In genomic region chr1:234661249-234661928, GRCh38 we compare ENCODE assay signal across 19 cellular contexts. TPM values are rescaled to one million over a fixed set of nuclear protein-coding genes. Genes with fewer than 3 reads are reported as not detected.
A peak's percentile ranks its signal among the peaks of the same experiment; 100 is the strongest.
DNase-seq lines count a peak whose midpoint lies in the region; ATAC-seq, FAIRE-seq and TF ChIP-seq lines count a peak whose summit lies in the region.
"Had no signal": no experiment of that assay in that cellular context is flagged by ENCODE, and none has a peak within 500 bp of the region (broad histone marks: within the 10 kb centered on the region; RNA-seq: fewer than 3 reads in every experiment).

No MANE protein-coding gene starts in this region.

- peak overlapping the region; percentile 4 for H3K4me2 ChIP-seq in keratinocyte (ENCODE audit: control insufficient read depth, extremely low read depth, insufficient read depth, low read depth, low read length)

- peak overlapping the region; percentile 64 for H3K27ac ChIP-seq in keratinocyte (ENCODE audit: control insufficient read depth, insufficient read depth, low read length)
- H3K27ac ChIP-seq: heart left ventricle, left lung had no signal

- H2AFZ ChIP-seq in keratinocyte (ENCODE audit: control insufficient read depth, low read length), result peak overlapping the region; percentile 11

- peak overlapping the region; percentile 60 for H3K27ac Mint-ChIP-seq in activated CD4-positive, alpha-beta T cell treated with anti-CD3 and anti-CD28 coated beads, Interleukin-2, amount 10 ng/mL, durations not matched to agents 24 days and 14 days
- peak overlapping the region; percentile 82 for H3K27ac Mint-ChIP-seq in T-helper 17 cell
- H3K27ac Mint-ChIP-seq in stimulated activated memory B cell treated with anti-CD40 and anti-IgM and Interleukin-4, amounts not matched to agents 10 μg/mL and 1 μg/mL and 100 μg/mL, for 72 hours, result peak overlapping the region; percentile 5
- H3K27ac Mint-ChIP-seq: activated CD4-positive, alpha-beta T cell treated with anti-CD3 and anti-CD28 coated beads, Interleukin-2, amount 10 ng/mL, durations not matched to agents 7 days and 5 days had no signal

- DNase-seq in activated CD4-positive, alpha-beta T cell treated with anti-CD3 and anti-CD28 coated beads, Interleukin-2, amount 10 ng/mL, durations not matched to agents 24 days and 14 days, result peak; percentile 51
- DNase-seq in activated CD4-positive, alpha-beta T cell treated with anti-CD3 and anti-CD28 coated beads, Interleukin-2, amount 50 U/mL, for 48 hours, result no peak
- DNase-seq in T-helper 17 cell, result no peak
- no peak for DNase-seq in keratinocyte (ENCODE audit: low read depth, low spot score)
- DNase-seq: activated CD4-positive, alpha-beta T cell treated with anti-CD3 and anti-CD28 coated beads, Interleukin-2, amount 10 ng/mL, durations not matched to agents 7 days and 5 days; heart left ventricle; left lung; midbrain; NCI-H1105 treated with DMSO at 0.1 percent for 48 hours; NCI-H2081 had no signal

- H3K79me2 ChIP-seq in keratinocyte (ENCODE audit: control insufficient read depth, insufficient read depth, low read length), result peaks cover 4% of the 10 kb centered on the region

- H3K9ac ChIP-seq in keratinocyte (ENCODE audit: control insufficient read depth, extremely low read depth, insufficient read depth, low read length), result peak overlapping the region; percentile 24

- intact Hi-C loops in activated CD4-positive, alpha-beta T cell treated with anti-CD3 and anti-CD28 coated beads, Interleukin-2, amount 10 ng/mL, durations not matched to agents 24 days and 14 days (cut with micrococcal nuclease), result no loop called here

- peak; percentile 44 for FAIRE-seq in keratinocyte (lab: Jason Lieb, UNC)
- FAIRE-seq: colon, GM19239 had no signal

- H3K9me3 ChIP-seq in T-helper 17 cell (ENCODE audit: control insufficient read depth, low read length, poor library complexity, severe bottlenecking) (no peaks in the 10 kb centered on the region), keratinocyte (ENCODE audit: control insufficient read depth, low read depth, low read length) (no peaks in the 10 kb centered on the region)
- H3K9me3 ChIP-seq: heart left ventricle, left lung had no signal

- no peaks in the 10 kb centered on the region for H4K20me1 ChIP-seq in keratinocyte (ENCODE audit: control insufficient read depth, extremely low read depth, insufficient read depth, low read length)

- dilution Hi-C loops in keratinocyte (cut with MboI; ENCODE audit: extremely low pct_ligation_motif_present, low sequenced_read_pairs), result no loop called here

- peaks cover 4% of the 10 kb centered on the region for H3K27me3 Mint-ChIP-seq in activated CD4-positive, alpha-beta T cell treated with anti-CD3 and anti-CD28 coated beads, Interleukin-2, amount 10 ng/mL, durations not matched to agents 24 days and 14 days
- no peaks in the 10 kb centered on the region for H3K27me3 Mint-ChIP-seq in T-helper 17 cell
- H3K27me3 Mint-ChIP-seq in stimulated activated memory B cell treated with anti-CD40 and anti-IgM and Interleukin-4, amounts not matched to agents 10 μg/mL and 1 μg/mL and 100 μg/mL, for 72 hours, result no peaks in the 10 kb centered on the region
- H3K27me3 Mint-ChIP-seq: activated CD4-positive, alpha-beta T cell treated with anti-CD3 and anti-CD28 coated beads, Interleukin-2, amount 10 ng/mL, durations not matched to agents 7 days and 5 days had no signal

- no peak overlapping the region for H3K4me3 Mint-ChIP-seq in activated CD4-positive, alpha-beta T cell treated with anti-CD3 and anti-CD28 coated beads, Interleukin-2, amount 10 ng/mL, durations not matched to agents 24 days and 14 days
- H3K4me3 Mint-ChIP-seq in T-helper 17 cell, result no peak overlapping the region
- H3K4me3 Mint-ChIP-seq in stimulated activated memory B cell treated with anti-CD40 and anti-IgM and Interleukin-4, amounts not matched to agents 10 μg/mL and 1 μg/mL and 100 μg/mL, for 72 hours, result no peak overlapping the region
- H3K4me3 Mint-ChIP-seq: activated CD4-positive, alpha-beta T cell treated with anti-CD3 and anti-CD28 coated beads, Interleukin-2, amount 10 ng/mL, durations not matched to agents 7 days and 5 days; brain; nephron had no signal

- H3K4me1 ChIP-seq in keratinocyte (ENCODE audit: control insufficient read depth, extremely low read depth, insufficient read depth, low read length), result peaks cover 46% of the 10 kb centered on the region

- H3K27me3 ChIP-seq in keratinocyte (ENCODE audit: control insufficient read depth, extremely low read depth, insufficient read depth, low read length), result no peaks in the 10 kb centered on the region
- H3K27me3 ChIP-seq: heart left ventricle, left lung had no signal

- H3K36me3 Mint-ChIP-seq in activated CD4-positive, alpha-beta T cell treated with anti-CD3 and anti-CD28 coated beads, Interleukin-2, amount 10 ng/mL, durations not matched to agents 24 days and 14 days (ENCODE audit: low read depth), result no peaks in the 10 kb centered on the region
- H3K36me3 Mint-ChIP-seq in T-helper 17 cell (ENCODE audit: low read depth), result no peaks in the 10 kb centered on the region
- H3K36me3 Mint-ChIP-seq in stimulated activated memory B cell treated with anti-CD40 and anti-IgM and Interleukin-4, amounts not matched to agents 10 μg/mL and 1 μg/mL and 100 μg/mL, for 72 hours, result no peaks in the 10 kb centered on the region
- H3K36me3 Mint-ChIP-seq: brain had no signal

- no peak for ATAC-seq in T-helper 17 cell
- ATAC-seq in stimulated activated memory B cell treated with anti-CD40 and anti-IgM and Interleukin-4, amounts not matched to agents 10 μg/mL and 1 μg/mL and 100 μg/mL, for 72 hours, result no peak
- no peak for ATAC-seq in GM18498 (IDR thresholded peaks at IDR 0.05; ENCODE audit: unreplicated experiment)
- no peak for ATAC-seq in GM19463 (IDR thresholded peaks at IDR 0.05; ENCODE audit: unreplicated experiment)
- ATAC-seq in GM21526 (IDR thresholded peaks at IDR 0.05; ENCODE audit: low FRiP score, unreplicated experiment), result no peak
- ATAC-seq: heart left ventricle, left lung, Right ventricle myocardium inferior had no signal

- no peaks in the 10 kb centered on the region for H3K9me1 ChIP-seq in keratinocyte (ENCODE audit: control insufficient read depth, extremely low read depth, insufficient read depth, low read length)

- H3K36me3 ChIP-seq in keratinocyte (ENCODE audit: control insufficient read depth in 2 of 2, extremely low read depth in 1 of 2, insufficient read depth in 2 of 2, low read length in 2 of 2), result peaks cover 0 to 2% of the 10 kb centered on the region in 2 experiments
- H3K36me3 ChIP-seq: heart left ventricle, left lung had no signal

- peaks cover 34% of the 10 kb centered on the region for H3K4me1 Mint-ChIP-seq in activated CD4-positive, alpha-beta T cell treated with anti-CD3 and anti-CD28 coated beads, Interleukin-2, amount 10 ng/mL, durations not matched to agents 24 days and 14 days
- H3K4me1 Mint-ChIP-seq in T-helper 17 cell, result peaks cover 14% of the 10 kb centered on the region
- peaks cover 17% of the 10 kb centered on the region for H3K4me1 Mint-ChIP-seq in stimulated activated memory B cell treated with anti-CD40 and anti-IgM and Interleukin-4, amounts not matched to agents 10 μg/mL and 1 μg/mL and 100 μg/mL, for 72 hours

- H3K4me3 ChIP-seq in keratinocyte (ENCODE audit: control insufficient read depth in 2 of 3, extremely low read depth in 1 of 3, insufficient read depth in 2 of 3, low read depth in 1 of 3, low read length in 3 of 3), result no peak overlapping the region
- H3K4me3 ChIP-seq: heart left ventricle, left lung had no signal

- H3K9me3 Mint-ChIP-seq in activated CD4-positive, alpha-beta T cell treated with anti-CD3 and anti-CD28 coated beads, Interleukin-2, amount 10 ng/mL, durations not matched to agents 24 days and 14 days, result no peaks in the 10 kb centered on the region
- H3K9me3 Mint-ChIP-seq in stimulated activated memory B cell treated with anti-CD40 and anti-IgM and Interleukin-4, amounts not matched to agents 10 μg/mL and 1 μg/mL and 100 μg/mL, for 72 hours, result no peaks in the 10 kb centered on the region
- H3K9me3 Mint-ChIP-seq: activated CD4-positive, alpha-beta T cell treated with anti-CD3 and anti-CD28 coated beads, Interleukin-2, amount 10 ng/mL, durations not matched to agents 7 days and 5 days; nephron had no signal

- TF ChIP-seq CTCF in keratinocyte (optimal IDR thresholded peaks at IDR 0.05 in 1 of 3, IDR thresholded peaks at IDR 0.05 in 1 of 3, conservative IDR thresholded peaks at IDR 0.05 in 1 of 3; ENCODE audit: extremely low read depth in 1 of 3, insufficient read depth in 2 of 3, low read length in 3 of 3), result no peak

RNA-seq across cellular contexts. Expression of gene IRF2BP2, which starts 51.4 kb away (rescaled TPM):
- total RNA-seq in activated CD4-positive, alpha-beta T cell treated with anti-CD3 and anti-CD28 coated beads, Interleukin-2, amount 10 ng/mL, durations not matched to agents 24 days and 14 days, result 206 and 217 TPM in 2 replicates
- 100 to 1,000 TPM; 463 to 482 TPM for total RNA-seq in T-helper 17 cell
- 29.9 to 59.7 TPM (median 40.2 TPM) in 3 replicates for polyA plus RNA-seq in keratinocyte
- polyA plus RNA-seq in keratinocyte (2011; ENCODE audit: low read depth), result 22.8 TPM
- 31.4 and 43.0 TPM in 2 replicates for polyA plus RNA-seq in keratinocyte (2011; cell fraction: cytosol; rRNA removed)
- 108 and 150 TPM in 2 replicates for polyA plus RNA-seq in keratinocyte (2011; cell fraction: nucleus; rRNA removed)
- polyA plus RNA-seq in keratinocyte (2012; ENCODE audit: low replicate concordance), result 67.8 and 84.7 TPM in 2 replicates
- 53.6 to 120 TPM (median 53.7 TPM) in 3 replicates for polyA minus RNA-seq in keratinocyte
- polyA minus RNA-seq in keratinocyte (2011; cell fraction: cytosol; rRNA and poly(A)+ RNA removed), result 87.9 TPM
- 76.1 and 79.2 TPM in 2 replicates for polyA minus RNA-seq in keratinocyte (2011; cell fraction: nucleus; rRNA and poly(A)+ RNA removed)

Comparison
In these comparisons a context has a peak if more than half of its experiments do, and no peak if none do; other contexts are left out.
1. H3K27ac Mint-ChIP-seq: peak in every context shown above with its lines; median percentile 82 in T-helper 17 cell; 60 in activated CD4-positive, alpha-beta T cell treated with anti-CD3 and anti-CD28 coated beads, Interleukin-2, amount 10 ng/mL, durations not matched to agents 24 days and 14 days; 5 in stimulated activated memory B cell treated with anti-CD40 and anti-IgM and Interleukin-4, amounts not matched to agents 10 μg/mL and 1 μg/mL and 100 μg/mL, for 72 hours.